ENCODE assay signal across 11 cellular contexts in the genomic region with DNA sequence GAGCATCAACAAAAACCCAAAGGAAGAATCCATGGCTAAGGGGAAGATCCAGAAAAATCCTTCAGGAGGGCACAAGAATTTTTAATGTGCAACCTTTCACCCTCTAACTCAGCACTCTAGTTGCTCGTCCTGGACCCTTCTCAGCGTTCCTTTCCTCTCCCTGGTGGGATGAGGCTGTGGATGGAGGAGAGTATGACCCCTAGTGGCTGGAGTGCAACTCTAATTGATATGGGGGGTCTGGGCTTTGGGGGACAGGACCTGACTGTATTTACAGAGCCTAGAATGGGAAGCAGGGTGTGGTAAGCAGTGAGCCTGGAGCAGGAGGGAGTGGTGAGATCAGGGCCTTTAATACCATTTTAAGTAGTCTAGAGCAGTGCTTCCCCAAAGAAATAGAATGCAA.
DNase-seq lines count a peak whose midpoint lies in the region; ATAC-seq and TF ChIP-seq lines count a peak whose summit lies in the region.
"Had no signal": no experiment of that assay in that cellular context is flagged by ENCODE, and none has a peak within 500 bp of the region (broad histone marks: within the 10 kb centered on the region; RNA-seq: fewer than 3 reads in every experiment).

No MANE protein-coding gene starts in this region.

- no peak overlapping the region for H3K4me3 Mint-ChIP-seq in activated CD8-positive, alpha-beta memory T cell treated with anti-CD3 and anti-CD28 coated beads, Interleukin-2, amount 10 ng/mL, durations not matched to agents 7 days and 5 days
- H3K4me3 Mint-ChIP-seq in stimulated activated memory B cell treated with anti-CD40 and anti-IgM and Interleukin-4, amounts not matched to agents 10 μg/mL and 1 μg/mL and 100 μg/mL, for 72 hours: no peak overlapping the region

- H3K27me3 ChIP-seq in SJCRH30: no peaks in the 10 kb centered on the region

- H3K36me3 ChIP-seq in SJCRH30: no peaks in the 10 kb centered on the region

- H3K4me1 ChIP-seq in SJCRH30: peaks cover 11% of the 10 kb centered on the region

- no peaks in the 10 kb centered on the region for H3K36me3 Mint-ChIP-seq in activated CD8-positive, alpha-beta memory T cell treated with anti-CD3 and anti-CD28 coated beads, Interleukin-2, amount 10 ng/mL, durations not matched to agents 7 days and 5 days
- H3K36me3 Mint-ChIP-seq in stimulated activated memory B cell treated with anti-CD40 and anti-IgM and Interleukin-4, amounts not matched to agents 10 μg/mL and 1 μg/mL and 100 μg/mL, for 72 hours: no peaks in the 10 kb centered on the region

- peaks cover 8% of the 10 kb centered on the region for H3K4me1 Mint-ChIP-seq in activated CD8-positive, alpha-beta memory T cell treated with anti-CD3 and anti-CD28 coated beads, Interleukin-2, amount 10 ng/mL, durations not matched to agents 7 days and 5 days
- peaks cover 9% of the 10 kb centered on the region for H3K4me1 Mint-ChIP-seq in stimulated activated memory B cell treated with anti-CD40 and anti-IgM and Interleukin-4, amounts not matched to agents 10 μg/mL and 1 μg/mL and 100 μg/mL, for 72 hours

- TF ChIP-seq CTCF in foreskin fibroblast (IDR thresholded peaks at IDR 0.05; ENCODE audit: low read depth, low read length): peak; percentile 29

- H3K27ac ChIP-seq in SJCRH30: no peak overlapping the region

- no peaks in the 10 kb centered on the region for H3K9me3 ChIP-seq in SJCRH30 (replicated peaks)
- H3K9me3 ChIP-seq: mucosa of descending colon had no signal

- no peaks in the 10 kb centered on the region for H3K9me3 Mint-ChIP-seq in activated CD8-positive, alpha-beta memory T cell treated with anti-CD3 and anti-CD28 coated beads, Interleukin-2, amount 10 ng/mL, durations not matched to agents 7 days and 5 days (ENCODE audit: low read depth)
- no peaks in the 10 kb centered on the region for H3K9me3 Mint-ChIP-seq in stimulated activated memory B cell treated with anti-CD40 and anti-IgM and Interleukin-4, amounts not matched to agents 10 μg/mL and 1 μg/mL and 100 μg/mL, for 72 hours

- no peak for DNase-seq in activated CD8-positive, alpha-beta memory T cell treated with anti-CD3 and anti-CD28 coated beads, Interleukin-2, amount 10 ng/mL, durations not matched to agents 7 days and 5 days
- no peak for DNase-seq in activated CD8-positive, alpha-beta memory T cell treated with anti-CD3 and anti-CD28 coated beads, Interleukin-2, amount 50 U/mL, for 48 hours
- peak; percentile 62 to 79 for DNase-seq in SJCRH30
- DNase-seq in foreskin fibroblast: no peak
- no peak for DNase-seq in effector CD8-positive, alpha-beta T cell (lab: John Stamatoyannopoulos, UW)
- DNase-seq in putamen (ENCODE audit: low spot score): no peak
- DNase-seq in NCI-H2227 treated with DMSO at 0.1 percent for 48 hours (lab: John Stamatoyannopoulos, UW): no peak
- DNase-seq: cerebellar nuclear complex, mucosa of descending colon, T-helper 9 cell had no signal

- no peaks in the 10 kb centered on the region for H3K27me3 Mint-ChIP-seq in activated CD8-positive, alpha-beta memory T cell treated with anti-CD3 and anti-CD28 coated beads, Interleukin-2, amount 10 ng/mL, durations not matched to agents 7 days and 5 days
- H3K27me3 Mint-ChIP-seq in stimulated activated memory B cell treated with anti-CD40 and anti-IgM and Interleukin-4, amounts not matched to agents 10 μg/mL and 1 μg/mL and 100 μg/mL, for 72 hours: no peaks in the 10 kb centered on the region

- H3K4me3 ChIP-seq in SJCRH30 (peak overlapping the region; percentile 38), foreskin fibroblast (ENCODE audit: low read depth in 1 of 2, low read length in 2 of 2) (no peak overlapping the region)
- H3K4me3 ChIP-seq: mucosa of descending colon had no signal

- CTCF ChIA-PET in activated CD8-positive, alpha-beta memory T cell treated with anti-CD3 and anti-CD28 coated beads, Interleukin-2, amount 10 ng/mL, durations not matched to agents 7 days and 5 days (lab: Charles Lee): interaction anchor here (1.0 kb wide), 1 partner anchor 26 kb away, joined by 3 read pairs; no protein-coding TSS in a partner anchor

- no peak overlapping the region for H3K27ac Mint-ChIP-seq in activated CD8-positive, alpha-beta memory T cell treated with anti-CD3 and anti-CD28 coated beads, Interleukin-2, amount 10 ng/mL, durations not matched to agents 7 days and 5 days
- H3K27ac Mint-ChIP-seq in stimulated activated memory B cell treated with anti-CD40 and anti-IgM and Interleukin-4, amounts not matched to agents 10 μg/mL and 1 μg/mL and 100 μg/mL, for 72 hours: peak overlapping the region; percentile 26

- peak; percentile 36 for ATAC-seq in activated CD8-positive, alpha-beta memory T cell treated with anti-CD3 and anti-CD28 coated beads, Interleukin-2, amount 10 ng/mL, durations not matched to agents 7 days and 5 days
- ATAC-seq in stimulated activated memory B cell treated with anti-CD40 and anti-IgM and Interleukin-4, amounts not matched to agents 10 μg/mL and 1 μg/mL and 100 μg/mL, for 72 hours: peak; percentile 69
- ATAC-seq: mucosa of descending colon had no signal

Comparison
In these comparisons a context has a peak if more than half of its experiments do, and no peak if none do; other contexts are left out.
1. DNase-seq: peak in SJCRH30 (2 of 2); none in activated CD8-positive, alpha-beta memory T cell treated with anti-CD3 and anti-CD28 coated beads, Interleukin-2, amount 10 ng/mL, durations not matched to agents 7 days and 5 days (single experiment), activated CD8-positive, alpha-beta memory T cell treated with anti-CD3 and anti-CD28 coated beads, Interleukin-2, amount 50 U/mL, for 48 hours (single experiment), foreskin fibroblast (0 of 2), effector CD8-positive, alpha-beta T cell (single experiment), putamen (single experiment) and NCI-H2227 treated with DMSO at 0.1 percent for 48 hours (single experiment).